In the genomic region with DNA sequence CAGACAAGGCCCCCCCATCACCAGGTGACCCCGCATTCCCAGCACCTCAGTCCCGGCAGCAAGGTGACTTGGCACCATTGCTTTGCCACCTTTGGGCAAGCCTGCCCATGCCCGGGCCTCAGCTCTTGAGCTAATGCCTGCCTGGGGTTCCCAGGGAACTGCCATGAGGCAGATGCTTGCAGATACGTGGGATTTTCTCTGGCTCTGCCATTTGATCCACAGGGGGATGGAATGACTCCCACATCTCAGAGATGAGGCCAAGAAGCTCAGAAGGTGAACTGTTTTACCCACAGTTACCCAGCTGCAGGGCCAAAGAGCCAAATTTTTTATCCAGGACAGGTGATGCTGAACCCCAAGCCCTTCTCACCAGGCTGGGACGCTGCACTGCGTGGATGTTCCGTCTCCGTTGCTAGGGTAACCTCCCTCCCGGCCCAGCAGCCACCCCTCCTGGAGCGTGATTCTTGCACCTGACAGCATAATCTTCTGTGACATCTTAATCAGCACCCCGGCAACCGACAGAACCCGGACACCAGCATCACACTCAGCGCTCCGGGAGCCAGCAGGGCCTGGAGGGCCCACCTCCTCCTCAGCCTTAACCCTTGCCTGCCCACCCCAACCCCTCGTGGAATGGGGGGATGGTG, we compare ENCODE assay signal across 19 cellular contexts. TPM values are rescaled to one million over a fixed set of nuclear protein-coding genes. Genes with fewer than 3 reads are reported as not detected.
A peak's percentile ranks its signal among the peaks of the same experiment; 100 is the strongest.
DNase-seq lines count a peak whose midpoint lies in the region.
"Had no signal": no experiment of that assay in that cellular context is flagged by ENCODE, and none has a peak within 500 bp of the region (broad histone marks: within the 10 kb centered on the region; RNA-seq: fewer than 3 reads in every experiment).

No MANE protein-coding gene starts in this region.

- intact Hi-C loops in head of caudate nucleus (cut with DNase I): no loop called here
- intact Hi-C loops in activated CD4-positive, alpha-beta memory T cell treated with anti-CD3 and anti-CD28 coated beads for 36 hours (cut with micrococcal nuclease): no loop called here

- no peaks in the 10 kb centered on the region for H3K36me3 ChIP-seq in H7 (replicated peaks; ENCODE audit: control insufficient read depth, insufficient read depth, low read length)
- H3K36me3 ChIP-seq: BLaER1 had no signal

- peaks cover 5% of the 10 kb centered on the region for H3K27me3 ChIP-seq in H7 (ENCODE audit: control insufficient read depth, insufficient read depth, low read length)
- H3K27me3 ChIP-seq: BLaER1 had no signal

- CTCF ChIA-PET in activated CD4-positive, alpha-beta memory T cell treated with anti-CD3 and anti-CD28 coated beads for 36 hours (lab: Charles Lee): no interaction called here

- H3K27me3 Mint-ChIP-seq in activated CD4-positive, alpha-beta memory T cell treated with anti-CD3 and anti-CD28 coated beads for 36 hours: peaks cover 28% of the 10 kb centered on the region

- peaks cover 2% of the 10 kb centered on the region for H3K4me1 Mint-ChIP-seq in activated CD4-positive, alpha-beta memory T cell treated with anti-CD3 and anti-CD28 coated beads for 36 hours (ENCODE audit: low read depth)
- H3K4me1 Mint-ChIP-seq: CD8-positive, alpha-beta memory T cell had no signal

- no peak overlapping the region for H3K27ac Mint-ChIP-seq in activated CD4-positive, alpha-beta memory T cell treated with anti-CD3 and anti-CD28 coated beads for 36 hours
- H3K27ac Mint-ChIP-seq: CD8-positive, alpha-beta memory T cell had no signal

- H3K36me3 Mint-ChIP-seq in activated CD4-positive, alpha-beta memory T cell treated with anti-CD3 and anti-CD28 coated beads for 36 hours: no peaks in the 10 kb centered on the region
- H3K36me3 Mint-ChIP-seq: CD8-positive, alpha-beta memory T cell had no signal

- peak; percentile 7 for DNase-seq in NCI-H1105 treated with DMSO at 0.1 percent for 48 hours (lab: John Stamatoyannopoulos, UW)
- DNase-seq in NCI-H1105 (lab: John Stamatoyannopoulos, UW): no peak
- DNase-seq in H7: peak; percentile 61
- DNase-seq in head of caudate nucleus: peak; percentile 53 to 92 (median 77)
- DNase-seq in nucleus accumbens (lab: John Stamatoyannopoulos, UW): peak in 41 of 56 donors; percentile 11 to 81 (median 52)
- DNase-seq in NCI-H526 (lab: John Stamatoyannopoulos, UW): no peak
- no peak for DNase-seq in activated CD4-positive, alpha-beta memory T cell treated with anti-CD3 and anti-CD28 coated beads for 36 hours
- no peak for DNase-seq in COLO668 (lab: John Stamatoyannopoulos, UW; ENCODE audit: unreplicated experiment)
- DNase-seq: CD8-positive, alpha-beta memory T cell; DMS 273 treated with DMSO at 0.1 percent for 48 hours; GDM1; GOT3; MV-4-11; NCI-H146; NCI-H2081 treated with DMSO at 0.1 percent for 48 hours; NCI-H446; NCI-H774 had no signal

- H3K9me3 Mint-ChIP-seq in activated CD4-positive, alpha-beta memory T cell treated with anti-CD3 and anti-CD28 coated beads for 36 hours: no peaks in the 10 kb centered on the region

- H3K4me3 Mint-ChIP-seq in activated CD4-positive, alpha-beta memory T cell treated with anti-CD3 and anti-CD28 coated beads for 36 hours: no peak overlapping the region
- H3K4me3 Mint-ChIP-seq: CD8-positive, alpha-beta memory T cell had no signal

- POLR2A ChIA-PET in activated CD4-positive, alpha-beta memory T cell treated with anti-CD3 and anti-CD28 coated beads for 36 hours (lab: Charles Lee): no interaction called here

- no peak overlapping the region for H3K4me3 ChIP-seq in H7 (ENCODE audit: insufficient read depth, low read depth, low read length)
- H3K4me3 ChIP-seq: BLaER1, GM12878 had no signal

RNA-seq across cellular contexts. Expression of a gene that starts 15.7 kb away (rescaled TPM):
- total RNA-seq in H7 (2014; rRNA removed; shearing (Covaris generic)): 0.07 and 0.67 TPM in 2 replicates
- under 1 TPM in 1 of 2 experiments, not detected in 1; 0.12 TPM for total RNA-seq in activated CD4-positive, alpha-beta memory T cell treated with anti-CD3 and anti-CD28 coated beads for 36 hours

Comparison
In these comparisons a context has a peak if more than half of its experiments do, and no peak if none do; other contexts are left out.
1. DNase-seq: peak in NCI-H1105 treated with DMSO at 0.1 percent for 48 hours (single experiment), H7 (single experiment), head of caudate nucleus (42 of 42) and nucleus accumbens (41 of 56); none in NCI-H1105 (single experiment), NCI-H526 (0 of 2), activated CD4-positive, alpha-beta memory T cell treated with anti-CD3 and anti-CD28 coated beads for 36 hours (single experiment) and COLO668 (single experiment).